33 cellular contexts compared by ENCODE assay signal in genomic region chr4:173891072-173891471, GRCh38.
"Had no signal": no experiment of that assay in that cellular context is flagged by ENCODE, and none has a peak within 500 bp of the region (broad histone marks: within the 10 kb centered on the region; RNA-seq: fewer than 3 reads in every experiment).

No MANE protein-coding gene starts in this region.

- FAIRE-seq: astrocyte, bronchial epithelial cell had no signal

- H3K27ac ChIP-seq: adrenal gland, ascending aorta, body of pancreas, brain microvascular endothelial cell, breast epithelium, cardiac muscle cell had no signal

- ATAC-seq: activated naive CD4-positive, alpha-beta T cell treated with anti-CD3 and anti-CD28 coated beads, Interleukin-2, amount 50 U/mL, for 72 hours; activated naive CD8-positive, alpha-beta T cell treated with anti-CD3 and anti-CD28 coated beads, Interleukin-2, amount 50 U/mL, for 24 hours; activated T-cell treated with anti-CD3 and anti-CD28 coated beads, Interleukin-2, amount 50 U/mL, for 4 hours; activated T-cell treated with anti-CD3 and anti-CD28 coated beads, Interleukin-2, amount 50 U/mL, for 72 hours; activated T-helper 17 cell treated with anti-CD3 and anti-CD28 coated beads, Interleukin-2, amount 50 U/mL, for 72 hours; body of pancreas had no signal

- DNase-seq: activated effector memory CD4-positive, alpha-beta T cell treated with anti-CD3 and anti-CD28 coated beads, Interleukin-2, amount 50 U/mL, for 16 hours; activated effector memory CD4-positive, alpha-beta T cell treated with Interleukin-2 at 50 U/mL for 16 hours; activated gamma-delta T cell; activated gamma-delta T cell treated with Interleukin-2 at 50 U/mL for 16 hours; activated naive CD4-positive, alpha-beta T cell; activated naive CD4-positive, alpha-beta T cell treated with anti-CD3 and anti-CD28 coated beads for 36 hours; activated naive CD4-positive, alpha-beta T cell treated with anti-CD3 and anti-CD28 coated beads, Interleukin-2, amount 10 ng/mL, durations not matched to agents 7 days and 5 days; activated naive CD4-positive, alpha-beta T cell treated with anti-CD3 and anti-CD28 coated beads, Interleukin-2, amount 50 U/mL, for 16 hours; activated naive CD4-positive, alpha-beta T cell treated with Interleukin-2 at 50 U/mL for 16 hours; activated naive CD8-positive, alpha-beta T cell treated with anti-CD3 and anti-CD28 coated beads for 36 hours; activated naive CD8-positive, alpha-beta T cell treated with anti-CD3 and anti-CD28 coated beads, Interleukin-2, amount 10 ng/mL, durations not matched to agents 7 days and 5 days; activated naive CD8-positive, alpha-beta T cell treated with anti-CD3 and anti-CD28 coated beads, Interleukin-2, amount 50 U/mL, for 24 hours; activated T-cell treated with anti-CD3 and anti-CD28 coated beads, Interleukin-2, amount 50 U/mL, for 24 hours; activated T-cell treated with anti-CD3 and anti-CD28 coated beads, Interleukin-2, amount 50 U/mL, for 4 hours; activated T-cell treated with anti-CD3 and anti-CD28 coated beads, Interleukin-2, amount 50 U/mL, for 48 hours; activated T-cell treated with anti-CD3 and anti-CD28 coated beads, Interleukin-2, amount 50 U/mL, for 72 hours; adrenal gland; amniotic stem cell; amygdala; anterior cingulate cortex; aorta; body of pancreas; brain microvascular endothelial cell; caudate nucleus; central memory CD4-positive, alpha-beta T cell; cerebellar nuclear complex had no signal

- H3K4me3 ChIP-seq: adrenal gland, ascending aorta, body of pancreas, breast epithelium, cardiac muscle cell had no signal

- H3K4me1 ChIP-seq: adrenal gland, ascending aorta, body of pancreas, breast epithelium had no signal

- H3K36me3 ChIP-seq: adrenal gland, ascending aorta, brain microvascular endothelial cell, breast epithelium, cardiac muscle cell had no signal

- H3K27me3 ChIP-seq: adrenal gland, ascending aorta, body of pancreas, brain microvascular endothelial cell, breast epithelium, cardiac muscle cell had no signal

- H3K9me3 ChIP-seq: adrenal gland, ascending aorta, body of pancreas had no signal
